In genomic region chr13:90910240-90910639, GRCh38 we compare ENCODE assay signal across 36 cellular contexts.
A peak's percentile ranks its signal among the peaks of the same experiment; 100 is the strongest.
DNase-seq lines count a peak whose midpoint lies in the region; ATAC-seq, FAIRE-seq and TF ChIP-seq lines count a peak whose summit lies in the region.
"Had no signal": no experiment of that assay in that cellular context is flagged by ENCODE, and none has a peak within 500 bp of the region (broad histone marks: within the 10 kb centered on the region; RNA-seq: fewer than 3 reads in every experiment).

No MANE protein-coding gene starts in this region.

- no peak for DNase-seq in D721Med (ENCODE audit: insufficient read length, low spot score)
- peak; percentile 19 for DNase-seq in SK-N-SH
- DNase-seq in K562 (ENCODE audit: extremely low read depth in 1 of 4, low spot score in 3 of 4) = no peak
- DNase-seq in ecto neural progenitor cell (ENCODE audit: low spot score) = no peak
- DNase-seq in natural killer cell = no peak
- no peak for DNase-seq in activated CD8-positive, alpha-beta T cell treated with anti-CD3 and anti-CD28 coated beads, Interleukin-2, amount 10 ng/mL, durations not matched to agents 7 days and 5 days
- no peak for DNase-seq in AG08395 (ENCODE audit: low spot score)
- DNase-seq: 8988T; ACHN; AML-193; BE2C; C1 segment of cervical spinal cord; Caco-2; Calu3; CD4-positive, alpha-beta memory T cell; CD4-positive, alpha-beta T cell; CD4-positive, CD25-positive, alpha-beta regulatory T cell; CD8-positive, alpha-beta memory T cell; CD8-positive, alpha-beta T cell; COR-L47; DMS 273 treated with DMSO at 0.1 percent for 48 hours; DMS153; DMS53; DMS79; DMS79 treated with DMSO at 0.1 percent for 48 hours; DND-41; EL had no signal

- H3K9ac ChIP-seq in SK-N-SH (no peak overlapping the region), K562 (ENCODE audit: insufficient read depth in 1 of 2, low read depth in 2 of 2, low read length in 2 of 2) (no peak overlapping the region)
- H3K9ac ChIP-seq: BLaER1; BLaER1 treated with 17β-estradiol and CSF1 and Interleukin-3, amounts not matched to agents 10 nM and 100 nM had no signal

- TF ChIP-seq RAD21 in SK-N-SH (IDR thresholded peaks at IDR 0.05; ENCODE audit: low read length) (no peak), K562 (CRISPR knock-in tag; conservative IDR thresholded peaks at IDR 0.05 in 1 of 2, IDR thresholded peaks at IDR 0.05 in 1 of 2) (no peak)

- H3K27me3 ChIP-seq in SK-N-SH (ENCODE audit: insufficient read depth) (no peaks in the 10 kb centered on the region), K562 (ENCODE audit: control insufficient read depth in 2 of 2, insufficient read depth in 2 of 2, low read length in 2 of 2) (no peaks in the 10 kb centered on the region)
- H3K27me3 ChIP-seq: BE2C; BLaER1; BLaER1 treated with 17β-estradiol and CSF1 and Interleukin-3, amounts not matched to agents 10 nM and 100 nM had no signal

- no peak overlapping the region for H2AFZ ChIP-seq in SK-N-SH (ENCODE audit: low read depth)
- no peak overlapping the region for H2AFZ ChIP-seq in K562 (ENCODE audit: low read depth, low read length)

- no peaks in the 10 kb centered on the region for H3F3A ChIP-seq in SK-N-SH (replicated peaks; ENCODE audit: insufficient read depth)

- TF ChIP-seq EP300 in SK-N-SH (IDR thresholded peaks at IDR 0.05; ENCODE audit: borderline replicate concordance in 1 of 2, low read depth in 1 of 2, low read length in 1 of 2) = no peak
- TF ChIP-seq EP300 in K562 (IDR thresholded peaks at IDR 0.05; ENCODE audit: low read length) = no peak

- CTCF ChIA-PET in SK-N-SH (lab: Yijun Ruan, JAX) (no interaction called here), K562 (lab: Yijun Ruan, JAX; ENCODE audit: low intra/inter-chr PET ratio) (no interaction called here)
- CTCF ChIA-PET in activated CD8-positive, alpha-beta T cell treated with anti-CD3 and anti-CD28 coated beads, Interleukin-2, amount 10 ng/mL, durations not matched to agents 7 days and 5 days (lab: Charles Lee) = no interaction called here

- H3K27me3 Mint-ChIP-seq in natural killer cell (ENCODE audit: low read depth in 2 of 2) = no peaks in the 10 kb centered on the region
- no peaks in the 10 kb centered on the region for H3K27me3 Mint-ChIP-seq in activated CD8-positive, alpha-beta T cell treated with anti-CD3 and anti-CD28 coated beads, Interleukin-2, amount 10 ng/mL, durations not matched to agents 7 days and 5 days (ENCODE audit: low read depth)
- H3K27me3 Mint-ChIP-seq: B cell; CD4-positive, alpha-beta memory T cell; CD4-positive, alpha-beta T cell; CD4-positive, CD25-positive, alpha-beta regulatory T cell; CD8-positive, alpha-beta memory T cell had no signal

- H3K36me3 Mint-ChIP-seq in natural killer cell = no peaks in the 10 kb centered on the region
- no peaks in the 10 kb centered on the region for H3K36me3 Mint-ChIP-seq in activated CD8-positive, alpha-beta T cell treated with anti-CD3 and anti-CD28 coated beads, Interleukin-2, amount 10 ng/mL, durations not matched to agents 7 days and 5 days (ENCODE audit: low read depth)
- H3K36me3 Mint-ChIP-seq: CD14-positive monocyte; CD4-positive, alpha-beta memory T cell; CD4-positive, CD25-positive, alpha-beta regulatory T cell; CD8-positive, alpha-beta memory T cell; CD8-positive, alpha-beta T cell had no signal

- no peak overlapping the region for H3K4me2 ChIP-seq in SK-N-SH
- H3K4me2 ChIP-seq in K562 (ENCODE audit: insufficient read depth, low read length) = no peak overlapping the region
- H3K4me2 ChIP-seq: A549; BLaER1; BLaER1 treated with 17β-estradiol and CSF1 and Interleukin-3, amounts not matched to agents 10 nM and 100 nM had no signal

- FAIRE-seq in D721Med (lab: Jason Lieb, UNC) (peak; percentile 67), K562 (lab: Jason Lieb, UNC) (no peak)
- FAIRE-seq: A204.1, A549 had no signal

- BruUV-seq in K562 (replicated peaks; lab: Mats Ljungman, UMichigan) = no TSS peak

- in situ Hi-C loops in K562 (cut with MboI) = no loop called here

- H3K9me1 ChIP-seq in K562 (ENCODE audit: control insufficient read depth, insufficient read depth, low read length) = no peaks in the 10 kb centered on the region

- H3K4me3 ChIP-seq in SK-N-SH (ENCODE audit: low read depth in 2 of 2, low read length in 1 of 2) (no peak overlapping the region), K562 (no peak overlapping the region)
- H3K4me3 ChIP-seq: A549; BLaER1; BLaER1 treated with 17β-estradiol and CSF1 and Interleukin-3, amounts not matched to agents 10 nM and 100 nM had no signal

- no peaks in the 10 kb centered on the region; a peak in 1 of 4 replicates for H3K4me1 ChIP-seq in SK-N-SH (ENCODE audit: control insufficient read depth in 1 of 2, insufficient read depth in 2 of 2, low read depth in 1 of 2, low read length in 1 of 2)
- no peaks in the 10 kb centered on the region for H3K4me1 ChIP-seq in K562 (replicated peaks in 1 of 2; ENCODE audit: control insufficient read depth in 2 of 2, insufficient read depth in 2 of 2, low read length in 2 of 2)
- H3K4me1 ChIP-seq: A549; BE2C; BLaER1; BLaER1 treated with 17β-estradiol and CSF1 and Interleukin-3, amounts not matched to agents 10 nM and 100 nM; Caco-2 had no signal

- TF ChIP-seq POLR2A in K562 (conservative IDR thresholded peaks at IDR 0.05) = no peak

- H4K20me1 ChIP-seq in SK-N-SH (ENCODE audit: insufficient read depth) = no peaks in the 10 kb centered on the region
- no peaks in the 10 kb centered on the region for H4K20me1 ChIP-seq in K562 (replicated peaks; ENCODE audit: control insufficient read depth, insufficient read depth, low read length)
- H4K20me1 ChIP-seq: BLaER1; BLaER1 treated with 17β-estradiol and CSF1 and Interleukin-3, amounts not matched to agents 10 nM and 100 nM had no signal

- 65% methylated on average over 1 of the region's 1 CpG for WGBS in SK-N-SH (ENCODE audit: low lambda C conversion rate)
- 0% methylated on average over 1 of the region's 1 CpG for WGBS in K562 (ENCODE audit: insufficient coverage, low coverage, missing lambda C conversion rate)

- H3K9me3 ChIP-seq in SK-N-SH = no peaks in the 10 kb centered on the region
- H3K9me3 ChIP-seq in K562 (replicated peaks; ENCODE audit: control insufficient read depth, insufficient read depth, low read depth, low read length) = peaks cover 3% of the 10 kb centered on the region; the same call in 1 of the 2 replicates
- H3K9me3 ChIP-seq: BE2C, BLaER1, Caco-2 had no signal

- H3K36me3 ChIP-seq in SK-N-SH (replicated peaks in 1 of 2; ENCODE audit: control insufficient read depth in 1 of 2, insufficient read depth in 2 of 2, low read length in 1 of 2) = no peaks in the 10 kb centered on the region
- H3K36me3 ChIP-seq in K562 (ENCODE audit: control insufficient read depth, insufficient read depth, low read length) = no peaks in the 10 kb centered on the region
- H3K36me3 ChIP-seq: BE2C; BLaER1; BLaER1 treated with 17β-estradiol and CSF1 and Interleukin-3, amounts not matched to agents 10 nM and 100 nM had no signal

- no peak for TF ChIP-seq CTCF in D721Med (IDR thresholded peaks at IDR 0.05; ENCODE audit: insufficient read depth, missing control alignments)
- TF ChIP-seq CTCF in SK-N-SH (IDR thresholded peaks at IDR 0.05) = no peak
- no peak for TF ChIP-seq CTCF in K562 (IDR thresholded peaks at IDR 0.05 in 2 of 3, conservative IDR thresholded peaks at IDR 0.05 in 1 of 3; ENCODE audit: insufficient read depth in 2 of 3, low read depth in 1 of 3, low read length in 3 of 3)
- no peak for TF ChIP-seq CTCF in natural killer cell (IDR thresholded peaks at IDR 0.05)

- H3K27ac ChIP-seq in SK-N-SH (ENCODE audit: low read depth in 2 of 2, low read length in 1 of 2) = peak overlapping the region in 1 of 2 experiments; percentile 53; a peak in 1 of 4 replicates
- no peak overlapping the region for H3K27ac ChIP-seq in K562 (ENCODE audit: extremely low read depth, low read depth, low read length)
- H3K27ac ChIP-seq: 22Rv1; A549; BLaER1; BLaER1 treated with 17β-estradiol and CSF1 and Interleukin-3, amounts not matched to agents 10 nM and 100 nM; C4-2B had no signal

- no peaks in the 10 kb centered on the region for H3K4me1 Mint-ChIP-seq in natural killer cell
- no peaks in the 10 kb centered on the region for H3K4me1 Mint-ChIP-seq in activated CD8-positive, alpha-beta T cell treated with anti-CD3 and anti-CD28 coated beads, Interleukin-2, amount 10 ng/mL, durations not matched to agents 7 days and 5 days (ENCODE audit: low read depth)
- H3K4me1 Mint-ChIP-seq: B cell; CD14-positive monocyte; CD4-positive, alpha-beta memory T cell; CD4-positive, CD25-positive, alpha-beta regulatory T cell; CD8-positive, alpha-beta memory T cell had no signal

- peaks cover 14 to 20% of the 10 kb centered on the region in 2 donors for H3K9me3 Mint-ChIP-seq in natural killer cell
- no peaks in the 10 kb centered on the region for H3K9me3 Mint-ChIP-seq in activated CD8-positive, alpha-beta T cell treated with anti-CD3 and anti-CD28 coated beads, Interleukin-2, amount 10 ng/mL, durations not matched to agents 7 days and 5 days (ENCODE audit: insufficient read depth)

- H3K79me2 ChIP-seq in SK-N-SH (ENCODE audit: insufficient read depth) (no peaks in the 10 kb centered on the region), K562 (ENCODE audit: control insufficient read depth, insufficient read depth, low read length) (no peaks in the 10 kb centered on the region)

- ATAC-seq in SK-N-SH treated with all-trans-retinoic acid at 6 μM for 48 hours = no peak
- no peak for ATAC-seq in K562
- ATAC-seq in natural killer cell = no peak
- no peak for ATAC-seq in activated CD8-positive, alpha-beta T cell treated with anti-CD3 and anti-CD28 coated beads, Interleukin-2, amount 10 ng/mL, durations not matched to agents 7 days and 5 days
- ATAC-seq: A549; CD8-positive, alpha-beta T cell had no signal

- POLR2A ChIA-PET in SK-N-SH (lab: Yijun Ruan, JAX) (no interaction called here), K562 (lab: Yijun Ruan, JAX) (no interaction called here)
- POLR2A ChIA-PET in activated CD8-positive, alpha-beta T cell treated with anti-CD3 and anti-CD28 coated beads, Interleukin-2, amount 10 ng/mL, durations not matched to agents 7 days and 5 days (lab: Charles Lee) = no interaction called here

- no peaks in the 10 kb centered on the region for H3K9me2 ChIP-seq in SK-N-SH

- no peak overlapping the region for H3K4me3 Mint-ChIP-seq in natural killer cell
- H3K4me3 Mint-ChIP-seq in activated CD8-positive, alpha-beta T cell treated with anti-CD3 and anti-CD28 coated beads, Interleukin-2, amount 10 ng/mL, durations not matched to agents 7 days and 5 days = no peak overlapping the region
- H3K4me3 Mint-ChIP-seq: B cell; CD14-positive monocyte; CD4-positive, alpha-beta memory T cell; CD4-positive, alpha-beta T cell; CD4-positive, CD25-positive, alpha-beta regulatory T cell; CD8-positive, alpha-beta memory T cell; CD8-positive, alpha-beta T cell had no signal

- H3K27ac Mint-ChIP-seq in natural killer cell = no peak overlapping the region
- H3K27ac Mint-ChIP-seq in activated CD8-positive, alpha-beta T cell treated with anti-CD3 and anti-CD28 coated beads, Interleukin-2, amount 10 ng/mL, durations not matched to agents 7 days and 5 days = no peak overlapping the region
- H3K27ac Mint-ChIP-seq: B cell; CD14-positive monocyte; CD4-positive, alpha-beta memory T cell; CD4-positive, alpha-beta T cell; CD4-positive, CD25-positive, alpha-beta regulatory T cell; CD8-positive, alpha-beta memory T cell; CD8-positive, alpha-beta T cell had no signal

- intact Hi-C loops in K562 (cut with micrococcal nuclease) (no loop called here), natural killer cell (cut with micrococcal nuclease) (no loop called here)

TF ChIP-seq in K562, 482 proteins besides CTCF, POLR2A, EP300 and RAD21 (continues in another document):
- no peak for TF ChIP-seq ZEB2 (IDR thresholded peaks at IDR 0.05)
